Comparison of ENCODE assay signal across 8 cellular contexts in the genomic region with DNA sequence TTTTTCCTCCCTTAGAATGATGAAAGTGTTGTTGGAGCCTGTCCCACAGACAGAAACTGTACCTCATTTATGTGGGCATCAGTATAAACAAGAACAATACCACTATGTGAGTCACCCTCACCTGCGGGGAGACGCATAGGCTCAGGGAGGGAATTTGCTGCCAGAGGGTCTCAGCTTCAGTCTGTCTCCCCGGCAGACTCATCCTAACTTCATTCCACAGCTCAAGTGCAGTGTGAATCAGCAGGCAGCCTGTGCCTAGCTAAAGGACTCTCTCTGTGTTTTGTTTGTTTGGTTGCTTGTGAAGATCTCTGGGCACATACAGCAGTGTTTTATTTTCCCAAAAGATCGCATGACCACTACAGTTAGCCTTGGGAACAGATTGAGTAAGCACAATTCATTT.
A peak's percentile ranks its signal among the peaks of the same experiment; 100 is the strongest.
DNase-seq lines count a peak whose midpoint lies in the region; ATAC-seq, FAIRE-seq and TF ChIP-seq lines count a peak whose summit lies in the region.

No MANE protein-coding gene starts in this region.

- FAIRE-seq in GM12892 (lab: Jason Lieb, UNC): no peak

- DNase-seq in activated gamma-delta T cell treated with Interleukin-2 at 50 U/mL for 16 hours (peak; percentile 26), activated gamma-delta T cell (lab: John Stamatoyannopoulos, UW) (no peak), iPS-NIHi7 (ENCODE audit: extremely low spot score) (peak; percentile 48), upper lobe of left lung (no peak), cerebellar nuclear complex (lab: John Stamatoyannopoulos, UW) (no peak), GM12892 (ENCODE audit: insufficient read length) (no peak), HuH-7.5 (ENCODE audit: low spot score) (no peak)
- DNase-seq in activated T-cell treated with anti-CD3 and anti-CD28 coated beads, Interleukin-2, amount 50 U/mL, for 72 hours: peak; percentile 29 to 47

- H3K27ac Mint-ChIP-seq in activated T-cell treated with anti-CD3 and anti-CD28 coated beads, Interleukin-2, amount 50 U/mL, for 72 hours: peak overlapping the region; percentile 61

- H3K36me3 Mint-ChIP-seq in activated T-cell treated with anti-CD3 and anti-CD28 coated beads, Interleukin-2, amount 50 U/mL, for 72 hours (ENCODE audit: insufficient read depth in 2 of 2): peaks cover 7 to 29% of the 10 kb centered on the region in 2 donors

- H3K9me3 ChIP-seq in upper lobe of left lung: no peaks in the 10 kb centered on the region

- no peaks in the 10 kb centered on the region for H3K27me3 ChIP-seq in upper lobe of left lung

- WGBS in upper lobe of left lung, 2 donors: 68 to 81% methylated on average over 1 to 4 of the region's 4 CpGs

- H3K4me1 ChIP-seq in upper lobe of left lung: peaks cover 45 to 58% (median 48%) of the 10 kb centered on the region in 4 donors

- no peak for TF ChIP-seq EP300 in upper lobe of left lung (IDR thresholded peaks at IDR 0.05)

- H3K36me3 ChIP-seq in upper lobe of left lung: no peaks in the 10 kb centered on the region

- H3K4me1 Mint-ChIP-seq in activated T-cell treated with anti-CD3 and anti-CD28 coated beads, Interleukin-2, amount 50 U/mL, for 72 hours (ENCODE audit: low read depth): no peaks in the 10 kb centered on the region

- H3K27ac ChIP-seq in upper lobe of left lung: peak overlapping the region in 3 of 4 donors; percentile 46 to 65 (median 53)

- no peak overlapping the region for H3K4me3 ChIP-seq in upper lobe of left lung

- no peak for TF ChIP-seq CTCF in upper lobe of left lung (IDR thresholded peaks at IDR 0.05)

- no peaks in the 10 kb centered on the region for H3K27me3 Mint-ChIP-seq in activated T-cell treated with anti-CD3 and anti-CD28 coated beads, Interleukin-2, amount 50 U/mL, for 72 hours (ENCODE audit: low read depth)

- peaks cover 4 to 10% of the 10 kb centered on the region in 2 donors for H3K9me3 Mint-ChIP-seq in activated T-cell treated with anti-CD3 and anti-CD28 coated beads, Interleukin-2, amount 50 U/mL, for 72 hours

- ATAC-seq in activated T-cell treated with anti-CD3 and anti-CD28 coated beads, Interleukin-2, amount 50 U/mL, for 72 hours (replicated peaks in 1 of 2): peak; percentile 63 to 68
- ATAC-seq in upper lobe of left lung (ENCODE audit: low FRiP score in 2 of 2): peak; percentile 12 to 23

- TF ChIP-seq POLR2A in upper lobe of left lung (IDR thresholded peaks at IDR 0.05): no peak
- no peak for TF ChIP-seq POLR2A in GM12892 (IDR thresholded peaks at IDR 0.05; ENCODE audit: low read depth, low read length)

- peak overlapping the region; percentile 60 to 68 for H3K4me3 Mint-ChIP-seq in activated T-cell treated with anti-CD3 and anti-CD28 coated beads, Interleukin-2, amount 50 U/mL, for 72 hours

Comparison
In these comparisons a context has a peak if more than half of its experiments do, and no peak if none do; other contexts are left out.
1. DNase-seq: peak in activated gamma-delta T cell treated with Interleukin-2 at 50 U/mL for 16 hours (single experiment), activated T-cell treated with anti-CD3 and anti-CD28 coated beads, Interleukin-2, amount 50 U/mL, for 72 hours (2 of 2) and iPS-NIHi7 (single experiment); none in activated gamma-delta T cell (single experiment), upper lobe of left lung (0 of 2), cerebellar nuclear complex (0 of 2), GM12892 (single experiment) and HuH-7.5 (single experiment).